In the genomic region with DNA sequence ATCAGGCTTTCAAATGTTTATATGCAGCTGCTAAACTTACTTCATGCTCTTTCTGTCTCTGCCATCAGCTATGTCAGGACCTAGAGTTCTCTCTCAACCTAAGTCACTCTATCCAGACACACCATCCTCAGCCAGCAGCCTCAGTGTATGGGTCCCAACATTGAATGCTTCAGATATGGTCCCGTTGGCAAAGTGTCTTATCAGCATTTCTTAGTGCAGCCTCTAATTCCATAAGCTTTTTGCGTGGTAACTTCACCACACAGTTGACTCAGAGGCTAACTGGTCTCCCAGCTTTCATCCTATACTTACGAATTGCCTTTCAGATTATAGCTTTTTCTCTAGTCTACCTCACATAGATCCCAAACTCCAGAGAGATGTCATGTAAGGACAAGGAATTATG, we compare ENCODE assay signal across 11 cellular contexts.
"Had no signal": no experiment of that assay in that cellular context is flagged by ENCODE, and none has a peak within 500 bp of the region (broad histone marks: within the 10 kb centered on the region; RNA-seq: fewer than 3 reads in every experiment).

No MANE protein-coding gene starts in this region.

- H3K4me1 ChIP-seq: HAP-1 had no signal

- H3K36me3 ChIP-seq: HAP-1 had no signal

- H3K27ac ChIP-seq: GM23248 had no signal

- H3K9ac ChIP-seq: GM23248 had no signal

- H3K4me3 ChIP-seq: GM23248, GM23338, HAP-1 had no signal

- H3K4me3 Mint-ChIP-seq: GM23338, H9, HFFc6 had no signal

- FAIRE-seq: H1, H54 had no signal

- H3K27ac Mint-ChIP-seq: GM23338, H9, HFFc6 had no signal

- ATAC-seq: GM23338, HCT116 had no signal

- DNase-seq: GM23248, GOT3, H7, H9, HCEC 1CT, HFFc6 had no signal

- H3K9me3 ChIP-seq: HAP-1 had no signal

- H2AFZ ChIP-seq: GM23248, GM23338 had no signal

- H3K4me2 ChIP-seq: GM23338 had no signal
